ENCODE assay signal across 9 cellular contexts in genomic region chr1:16151200-16151708, GRCh38. TPM values are rescaled to one million over a fixed set of nuclear protein-coding genes. Genes with fewer than 3 reads are reported as not detected.
DNase-seq lines count a peak whose midpoint lies in the region; ATAC-seq and TF ChIP-seq lines count a peak whose summit lies in the region.
"Had no signal": no experiment of that assay in that cellular context is flagged by ENCODE, and none has a peak within 500 bp of the region (broad histone marks: within the 10 kb centered on the region; RNA-seq: fewer than 3 reads in every experiment).

No MANE protein-coding gene starts in this region.

- H3K27ac ChIP-seq in heart right ventricle: peak overlapping the region; percentile 35 to 97 (median 94)
- H3K27ac ChIP-seq in uterus: peak overlapping the region; percentile 92 to 98

- H3K4me1 ChIP-seq in heart right ventricle: peaks cover 42 to 84% (median 72%) of the 10 kb centered on the region in 9 donors
- H3K4me1 ChIP-seq in uterus: peaks cover 0 to 19% of the 10 kb centered on the region in 2 donors

- no peak overlapping the region for H3K27ac Mint-ChIP-seq in immature natural killer cell
- H3K27ac Mint-ChIP-seq: CD4-positive, alpha-beta T cell had no signal

- H3K4me3 Mint-ChIP-seq in immature natural killer cell: peak overlapping the region; percentile 17 to 54 (median 42)

- H3K4me3 ChIP-seq in heart right ventricle (peak overlapping the region in 2 of 10 donors; percentile 7 to 74), uterus (no peak overlapping the region)

- peaks cover 0 to 33% (median 0%) of the 10 kb centered on the region in 7 donors for H3K27me3 ChIP-seq in heart right ventricle
- H3K27me3 ChIP-seq in uterus: no peaks in the 10 kb centered on the region

- 37% methylated on average over 7 of the region's 7 CpGs for WGBS in heart right ventricle, 2 donors

- peaks cover 6 to 17% (median 10%) of the 10 kb centered on the region in 3 donors for H3K27me3 Mint-ChIP-seq in immature natural killer cell (ENCODE audit: low read depth in 3 of 3)

- intact Hi-C loops in heart right ventricle (cut with DNase I): loop anchor here in 1 of 10 donors (5.0 kb wide), 1 partner anchor 36 kb away; no protein-coding TSS in a partner anchor
- intact Hi-C loops in left ventricle myocardium superior (cut with micrococcal nuclease): no loop called here
- intact Hi-C loops in uterus (cut with DNase I; ENCODE audit: low total_unique reads): no loop called here

- TF ChIP-seq POLR2A in uterus (IDR thresholded peaks at IDR 0.05): no peak

- no peaks in the 10 kb centered on the region for H3K36me3 Mint-ChIP-seq in immature natural killer cell

- TF ChIP-seq CTCF in heart right ventricle (IDR thresholded peaks at IDR 0.05) (peak in 3 of 9 donors; percentile 23 to 29 (median 25)), uterus (IDR thresholded peaks at IDR 0.05) (peak in 1 of 4 experiments; percentile 3)

- DNase-seq in heart right ventricle (peak in 1 of 2 donors; percentile 34), left ventricle myocardium superior (no peak), immature natural killer cell (no peak), uterus (no peak), Ammon's horn (ENCODE audit: low spot score) (no peak)
- no peak for DNase-seq in stimulated activated CD4-positive, alpha-beta T cell treated with anti-CD3 and anti-CD28 coated beads, Interleukin-1b, Interleukin-23, amount 100 ng/mL, for 48 hours
- DNase-seq: CD4-positive, alpha-beta T cell had no signal

- H3K36me3 ChIP-seq in heart right ventricle (peaks cover 0 to 41% (median 21%) of the 10 kb centered on the region in 9 donors), uterus (no peaks in the 10 kb centered on the region)

- no peak for ATAC-seq in heart right ventricle
- ATAC-seq in left ventricle myocardium superior: no peak
- peak; percentile 33 for ATAC-seq in SK-N-SH treated with all-trans-retinoic acid at 6 μM for 48 hours
- no peak for ATAC-seq in GM18873 (IDR thresholded peaks at IDR 0.05; ENCODE audit: low FRiP score, unreplicated experiment)

- H3K9me3 Mint-ChIP-seq in immature natural killer cell: no peaks in the 10 kb centered on the region
- H3K9me3 Mint-ChIP-seq: CD4-positive, alpha-beta T cell had no signal

- H3K9me3 ChIP-seq in heart right ventricle (no peaks in the 10 kb centered on the region), uterus (no peaks in the 10 kb centered on the region)

- peaks cover 33 to 38% of the 10 kb centered on the region in 2 donors for H3K4me1 Mint-ChIP-seq in immature natural killer cell

TF ChIP-seq in SK-N-SH treated with all-trans-retinoic acid at 6 μM for 48 hours, 23 proteins besides CTCF, POLR2A, EP300 and RAD21:
- TF ChIP-seq OSR1 (CRISPR knock-in tag; IDR thresholded peaks at IDR 0.05) (no peak), ZFP30 (CRISPR knock-in tag; IDR thresholded peaks at IDR 0.05) (no peak), PATZ1 (CRISPR knock-in tag; IDR thresholded peaks at IDR 0.05; ENCODE audit: borderline replicate concordance) (no peak), TCF4 (CRISPR knock-in tag; IDR thresholded peaks at IDR 0.05; ENCODE audit: borderline replicate concordance) (no peak), ZNF565 (CRISPR knock-in tag; conservative IDR thresholded peaks at IDR 0.05; ENCODE audit: low read depth) (no peak), ZNF70 (CRISPR knock-in tag; IDR thresholded peaks at IDR 0.05) (no peak)

RNA-seq across cellular contexts. Expression of gene EPHA2, which starts 4.6 kb away (rescaled TPM):
- total RNA-seq in heart right ventricle (10 to 100 TPM in 9 of 10 donors, 1 to 10 TPM in 1; 8.3 to 25.1 (median 11.9) TPM), left ventricle myocardium superior (7.6 TPM), uterus (10 to 100 TPM in 2 of 4 donors, 1 to 10 TPM in 2; 2.4 to 32.9 (median 16.3) TPM)
- polyA plus RNA-seq in heart right ventricle (1 to 10 TPM; 7.8 to 9.3 TPM), immature natural killer cell (not detected)
